ENCODE assay signal across 20 cellular contexts in the genomic region with DNA sequence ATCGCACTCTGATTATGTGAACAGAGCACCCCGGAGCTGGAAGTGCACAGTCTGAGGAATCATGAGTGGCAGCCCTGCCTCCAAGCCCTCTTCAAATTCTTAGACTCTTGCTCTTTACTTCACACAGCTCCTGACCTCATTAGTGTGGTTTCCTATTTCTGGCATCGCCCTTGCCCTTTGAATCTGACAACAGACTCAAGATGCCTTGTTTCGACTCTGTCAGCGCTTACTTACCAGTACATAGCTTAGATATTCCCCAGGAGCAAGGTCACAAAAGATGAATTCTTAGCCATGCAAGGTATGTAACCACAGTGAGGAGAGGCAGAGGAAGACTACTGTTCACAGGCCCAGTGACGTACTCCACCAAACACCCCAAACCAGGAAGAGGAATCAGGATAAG.
A peak's percentile ranks its signal among the peaks of the same experiment; 100 is the strongest.
DNase-seq lines count a peak whose midpoint lies in the region; ATAC-seq and TF ChIP-seq lines count a peak whose summit lies in the region.
"Had no signal": no experiment of that assay in that cellular context is flagged by ENCODE, and none has a peak within 500 bp of the region (broad histone marks: within the 10 kb centered on the region; RNA-seq: fewer than 3 reads in every experiment).

No MANE protein-coding gene starts in this region.

- peaks cover 12% of the 10 kb centered on the region for H3K27me3 Mint-ChIP-seq in type B pancreatic cell

- H3K4me1 ChIP-seq in BLaER1 treated with 17β-estradiol and CSF1 and Interleukin-3, amounts not matched to agents 10 nM and 100 nM = peaks cover 0 to 48% (median 21%) of the 10 kb centered on the region in 10 experiments; a peak in 12 of 20 replicates
- H3K4me1 ChIP-seq: right lobe of liver, uterus had no signal

- H3K36me3 Mint-ChIP-seq in activated naive CD4-positive, alpha-beta T cell treated with anti-CD3 and anti-CD28 coated beads, Interleukin-2, amount 50 U/mL, for 72 hours = no peaks in the 10 kb centered on the region
- no peaks in the 10 kb centered on the region for H3K36me3 Mint-ChIP-seq in type B pancreatic cell

- peak overlapping the region in 1 of 2 donors; percentile 63 for H3K27ac Mint-ChIP-seq in activated naive CD4-positive, alpha-beta T cell treated with anti-CD3 and anti-CD28 coated beads, Interleukin-2, amount 50 U/mL, for 72 hours
- no peak overlapping the region for H3K27ac Mint-ChIP-seq in type B pancreatic cell

- H3K9ac ChIP-seq in BLaER1 treated with 17β-estradiol and CSF1 and Interleukin-3, amounts not matched to agents 10 nM and 100 nM = no peak overlapping the region

- no peak overlapping the region for H3K4me3 ChIP-seq in BLaER1 treated with 17β-estradiol and CSF1 and Interleukin-3, amounts not matched to agents 10 nM and 100 nM
- H3K4me3 ChIP-seq: gastroesophageal sphincter, GM12878, PC-9, right lobe of liver, stomach, uterus had no signal

- H3K9me3 Mint-ChIP-seq in activated naive CD4-positive, alpha-beta T cell treated with anti-CD3 and anti-CD28 coated beads, Interleukin-2, amount 50 U/mL, for 72 hours = peaks cover 0 to 4% of the 10 kb centered on the region in 2 donors
- H3K9me3 Mint-ChIP-seq in type B pancreatic cell = no peaks in the 10 kb centered on the region

- peaks cover 4% of the 10 kb centered on the region for H3K4me1 Mint-ChIP-seq in type B pancreatic cell (ENCODE audit: unreplicated experiment)

- DNase-seq in EL = peak; percentile 77
- DNase-seq in activated naive CD4-positive, alpha-beta T cell treated with anti-CD3 and anti-CD28 coated beads, Interleukin-2, amount 50 U/mL, for 72 hours (ENCODE audit: low spot score in 2 of 2) = no peak
- peak; percentile 52 for DNase-seq in myocyte (ENCODE audit: low read depth)
- no peak for DNase-seq in stimulated activated CD4-positive, alpha-beta T cell treated with anti-CD3 and anti-CD28 coated beads, Interleukin-2, amount 100 ng/mL, for 24 hours
- DNase-seq in NCI-H1048 (lab: John Stamatoyannopoulos, UW) = no peak
- DNase-seq in type B pancreatic cell (ENCODE audit: extremely low spot score, unreplicated experiment) = no peak
- DNase-seq in 8988T = no peak
- DNase-seq: activated CD4-positive, CD25-positive, alpha-beta regulatory T cell; activated CD8-positive, alpha-beta memory T cell treated with anti-CD3 and anti-CD28 coated beads, Interleukin-2, amount 50 U/mL, for 48 hours; GF-D8; Kasumi-1; NCI-H1417; PC-9; right lobe of liver; stomach; uterus had no signal

- H4K20me1 ChIP-seq in BLaER1 treated with 17β-estradiol and CSF1 and Interleukin-3, amounts not matched to agents 10 nM and 100 nM = no peaks in the 10 kb centered on the region

- no peak overlapping the region for H3K4me3 Mint-ChIP-seq in type B pancreatic cell

- no peak overlapping the region for H3K27ac ChIP-seq in BLaER1 treated with 17β-estradiol and CSF1 and Interleukin-3, amounts not matched to agents 10 nM and 100 nM
- H3K27ac ChIP-seq: gastroesophageal sphincter, PC-9, right lobe of liver, stomach, uterus had no signal

- peak; percentile 24 to 70 for ATAC-seq in activated naive CD4-positive, alpha-beta T cell treated with anti-CD3 and anti-CD28 coated beads, Interleukin-2, amount 50 U/mL, for 72 hours
- ATAC-seq: gastroesophageal sphincter, GM12878, left lobe of liver, right lobe of liver had no signal

- no peak for TF ChIP-seq CTCF in type B pancreatic cell (conservative IDR thresholded peaks at IDR 0.05)

- H3K36me3 ChIP-seq in BLaER1 treated with 17β-estradiol and CSF1 and Interleukin-3, amounts not matched to agents 10 nM and 100 nM = no peaks in the 10 kb centered on the region
- H3K36me3 ChIP-seq: gastroesophageal sphincter, right lobe of liver, stomach, uterus had no signal

- peak overlapping the region in 10 of 11 experiments; percentile 5 to 69 (median 26); a peak in 17 of 22 replicates for H3K4me2 ChIP-seq in BLaER1 treated with 17β-estradiol and CSF1 and Interleukin-3, amounts not matched to agents 10 nM and 100 nM
- H3K4me2 ChIP-seq: PC-9 had no signal

- no peaks in the 10 kb centered on the region for H3K27me3 ChIP-seq in BLaER1 treated with 17β-estradiol and CSF1 and Interleukin-3, amounts not matched to agents 10 nM and 100 nM
- H3K27me3 ChIP-seq: gastroesophageal sphincter, right lobe of liver, stomach, uterus had no signal

- H3K9me3 ChIP-seq in BLaER1 treated with 17β-estradiol and CSF1 and Interleukin-3, amounts not matched to agents 10 nM and 100 nM (replicated peaks in 1 of 11) = no peaks in the 10 kb centered on the region
- H3K9me3 ChIP-seq: gastroesophageal sphincter, right lobe of liver, stomach, uterus had no signal

Comparison
In these comparisons a context has a peak if more than half of its experiments do, and no peak if none do; other contexts are left out.
1. DNase-seq: peak in EL (single experiment) and myocyte (single experiment); none in activated naive CD4-positive, alpha-beta T cell treated with anti-CD3 and anti-CD28 coated beads, Interleukin-2, amount 50 U/mL, for 72 hours (0 of 2), stimulated activated CD4-positive, alpha-beta T cell treated with anti-CD3 and anti-CD28 coated beads, Interleukin-2, amount 100 ng/mL, for 24 hours (0 of 2), NCI-H1048 (single experiment), type B pancreatic cell (single experiment) and 8988T (single experiment).